Comparison of ENCODE assay signal across 31 cellular contexts in the genomic region with DNA sequence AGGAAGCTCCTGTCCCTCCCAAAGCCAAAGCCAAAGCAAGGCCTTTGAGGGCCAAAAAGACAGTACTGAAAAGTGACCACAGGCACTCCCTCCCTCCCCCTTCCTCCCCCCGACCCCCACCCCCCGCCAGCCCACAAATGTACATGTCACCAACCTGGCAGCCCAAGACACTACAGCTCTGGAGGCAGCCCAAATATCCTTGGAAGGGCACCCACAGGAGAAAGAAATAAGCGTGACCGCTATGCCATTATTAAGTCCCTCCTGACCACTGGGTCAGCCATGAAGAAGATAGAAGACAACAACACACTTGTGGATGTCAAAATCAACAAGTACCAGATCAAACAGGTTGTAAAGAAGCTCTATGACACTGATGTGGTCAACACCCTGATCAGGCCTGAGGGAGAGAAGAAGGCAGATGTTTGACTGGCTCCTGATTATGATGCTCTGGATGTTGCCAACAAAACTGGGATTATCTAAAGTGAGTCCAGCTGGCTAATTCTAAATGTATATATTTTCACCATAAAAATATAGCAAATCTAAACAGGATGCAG.
"Had no signal": no experiment of that assay in that cellular context is flagged by ENCODE, and none has a peak within 500 bp of the region (broad histone marks: within the 10 kb centered on the region; RNA-seq: fewer than 3 reads in every experiment).

No MANE protein-coding gene starts in this region.

- H3K27ac Mint-ChIP-seq: activated B cell treated with CpG ODN at 0.5 μM for 24 hours; activated CD4-positive, alpha-beta T cell treated with anti-CD3 and anti-CD28 coated beads, Interleukin-2, amount 10 ng/mL, durations not matched to agents 24 days and 14 days; activated CD8-positive, alpha-beta memory T cell treated with anti-CD3 and anti-CD28 coated beads, Interleukin-2, amount 10 ng/mL, durations not matched to agents 7 days and 5 days; activated naive CD8-positive, alpha-beta T cell treated with anti-CD3 and anti-CD28 coated beads, Interleukin-2, amount 50 U/mL, for 24 hours; activated T-cell treated with anti-CD3 and anti-CD28 coated beads, Interleukin-2, amount 50 U/mL, for 24 hours; activated T-helper 1 cell treated with anti-CD3 and anti-CD28 coated beads, Interleukin-12 subunit alpha, Interleukin-12 subunit beta, Interleukin-2, Interleukin-4 antibody, amounts not matched to agents 30 ng/mL and 10 ng/mL and 1 ng/mL, durations not matched to agents 14 hours and 24 hours and 36 hours had no signal

- DNase-seq: activated B cell treated with CpG ODN at 0.5 μM for 24 hours; activated CD4-positive, alpha-beta T cell treated with anti-CD3 and anti-CD28 coated beads for 1 hour; activated CD4-positive, alpha-beta T cell treated with anti-CD3 and anti-CD28 coated beads, Interleukin-2, amount 10 ng/mL, durations not matched to agents 24 days and 14 days; activated CD4-positive, alpha-beta T cell treated with anti-CD3 and anti-CD28 coated beads, Interleukin-2, amount 50 U/mL, for 48 hours; activated CD8-positive, alpha-beta memory T cell treated with anti-CD3 and anti-CD28 coated beads, Interleukin-2, amount 10 ng/mL, durations not matched to agents 7 days and 5 days; activated effector memory CD4-positive, alpha-beta T cell treated with anti-CD3 and anti-CD28 coated beads, Interleukin-2, amount 50 U/mL, for 16 hours; activated naive CD4-positive, alpha-beta T cell treated with Interleukin-2 at 50 U/mL for 16 hours; activated naive CD8-positive, alpha-beta T cell treated with anti-CD3 and anti-CD28 coated beads, Interleukin-2, amount 50 U/mL, for 24 hours; activated T-cell treated with anti-CD3 and anti-CD28 coated beads, Interleukin-2, amount 50 U/mL, for 24 hours; amniotic stem cell; body of pancreas; MG63; MV-4-11; NCI-H1092 treated with DMSO at 0.1 percent for 48 hours; NCI-H1417 treated with DMSO at 0.1 percent for 48 hours; NCI-H1694; NCI-H2029; NCI-H2107; NCI-H2171 treated with DMSO at 0.1 percent for 48 hours; NCI-H226; NCI-H526; NCI-H82; OCI-M1; RPMI8226; SHP77; T-helper 17 cell; T-helper 9 cell had no signal

- ATAC-seq: activated CD8-positive, alpha-beta memory T cell treated with anti-CD3 and anti-CD28 coated beads, Interleukin-2, amount 10 ng/mL, durations not matched to agents 7 days and 5 days; activated naive CD4-positive, alpha-beta T cell treated with anti-CD3 and anti-CD28 coated beads, Interleukin-2, amount 50 U/mL, for 72 hours; activated naive CD8-positive, alpha-beta T cell treated with anti-CD3 and anti-CD28 coated beads, Interleukin-2, amount 50 U/mL, for 24 hours; body of pancreas; Panc1; T-helper 17 cell had no signal

- FAIRE-seq: bronchial epithelial cell had no signal

- H3K4me1 Mint-ChIP-seq: activated naive CD8-positive, alpha-beta T cell treated with anti-CD3 and anti-CD28 coated beads, Interleukin-2, amount 50 U/mL, for 24 hours had no signal

- H3K9me3 Mint-ChIP-seq: activated B cell treated with CpG ODN at 0.5 μM for 24 hours; activated CD4-positive, alpha-beta T cell treated with anti-CD3 and anti-CD28 coated beads, Interleukin-2, amount 10 ng/mL, durations not matched to agents 24 days and 14 days; activated naive CD4-positive, alpha-beta T cell treated with anti-CD3 and anti-CD28 coated beads, Interleukin-2, amount 50 U/mL, for 72 hours; activated naive CD8-positive, alpha-beta T cell treated with anti-CD3 and anti-CD28 coated beads, Interleukin-2, amount 50 U/mL, for 24 hours; activated T-cell treated with anti-CD3 and anti-CD28 coated beads, Interleukin-2, amount 50 U/mL, for 24 hours; activated T-helper 1 cell treated with anti-CD3 and anti-CD28 coated beads, Interleukin-12 subunit alpha, Interleukin-12 subunit beta, Interleukin-2, Interleukin-4 antibody, amounts not matched to agents 30 ng/mL and 10 ng/mL and 1 ng/mL, durations not matched to agents 14 hours and 24 hours and 36 hours had no signal

- H3K27me3 Mint-ChIP-seq: activated B cell treated with CpG ODN at 0.5 μM for 24 hours; activated CD4-positive, alpha-beta T cell treated with anti-CD3 and anti-CD28 coated beads, Interleukin-2, amount 10 ng/mL, durations not matched to agents 24 days and 14 days; activated CD8-positive, alpha-beta memory T cell treated with anti-CD3 and anti-CD28 coated beads, Interleukin-2, amount 10 ng/mL, durations not matched to agents 7 days and 5 days; activated naive CD8-positive, alpha-beta T cell treated with anti-CD3 and anti-CD28 coated beads, Interleukin-2, amount 50 U/mL, for 24 hours; activated T-cell treated with anti-CD3 and anti-CD28 coated beads, Interleukin-2, amount 50 U/mL, for 24 hours; T-helper 17 cell had no signal

- H3K36me3 Mint-ChIP-seq: activated naive CD4-positive, alpha-beta T cell treated with anti-CD3 and anti-CD28 coated beads, Interleukin-2, amount 50 U/mL, for 72 hours had no signal

- H3K4me3 Mint-ChIP-seq: activated B cell treated with CpG ODN at 0.5 μM for 24 hours; activated CD4-positive, alpha-beta T cell treated with anti-CD3 and anti-CD28 coated beads, Interleukin-2, amount 10 ng/mL, durations not matched to agents 24 days and 14 days; activated CD8-positive, alpha-beta memory T cell treated with anti-CD3 and anti-CD28 coated beads, Interleukin-2, amount 10 ng/mL, durations not matched to agents 7 days and 5 days; activated naive CD8-positive, alpha-beta T cell treated with anti-CD3 and anti-CD28 coated beads, Interleukin-2, amount 50 U/mL, for 24 hours; activated T-cell treated with anti-CD3 and anti-CD28 coated beads, Interleukin-2, amount 50 U/mL, for 24 hours; activated T-helper 1 cell treated with anti-CD3 and anti-CD28 coated beads, Interleukin-12 subunit alpha, Interleukin-12 subunit beta, Interleukin-2, Interleukin-4 antibody, amounts not matched to agents 30 ng/mL and 10 ng/mL and 1 ng/mL, durations not matched to agents 14 hours and 24 hours and 36 hours; T-helper 17 cell had no signal
